In the genomic region with DNA sequence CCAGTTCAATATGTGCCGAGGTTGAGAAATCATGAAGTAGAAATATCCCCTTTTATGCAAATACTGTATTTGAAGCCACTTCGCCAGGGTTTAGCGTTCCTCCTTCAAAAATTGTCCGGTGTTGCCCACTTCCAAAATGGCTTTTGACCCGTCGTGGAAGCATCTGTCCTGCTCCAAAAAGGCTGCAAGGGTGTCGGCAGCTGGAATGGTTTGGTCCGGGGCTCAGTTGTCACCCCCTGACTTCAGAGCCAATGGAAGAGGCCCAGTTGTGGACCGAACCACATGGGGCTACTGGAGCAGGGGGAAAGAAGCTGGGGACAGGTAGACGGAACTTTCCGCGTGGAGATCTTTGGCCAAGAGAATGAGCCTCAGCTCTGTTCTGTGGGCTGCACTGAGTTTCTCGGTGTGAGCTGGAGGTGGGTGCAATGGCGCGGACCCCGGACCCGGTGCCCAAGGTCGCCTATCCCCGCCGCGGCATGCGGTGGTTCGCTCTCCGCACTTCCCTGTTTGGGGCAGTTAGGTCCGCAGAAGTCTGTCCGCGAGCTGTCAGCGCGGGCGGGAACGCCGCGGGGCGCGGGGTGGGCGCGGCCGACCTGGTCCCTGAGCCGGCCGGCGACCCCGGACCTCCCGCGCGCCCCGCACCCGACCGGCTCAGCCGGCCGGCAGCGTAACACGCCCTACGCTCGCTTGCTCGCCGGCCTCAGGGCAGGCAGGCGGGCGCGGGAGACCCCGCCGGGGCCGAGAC, we compare ENCODE assay signal across 1 cellular context.
TF ChIP-seq lines count a peak whose summit lies in the region.

A gene (plus strand): TSS at position 527 of the 745 bp plus-strand sequence. CDS start 259 bp downstream, outside the sequence.

TF ChIP-seq in K562, 482 proteins besides CTCF, POLR2A, EP300 and RAD21 (continued from another document and continues in another):
- TF ChIP-seq ETV6 (IDR thresholded peaks at IDR 0.05; ENCODE audit: borderline replicate concordance in 1 of 2, low read depth in 2 of 2, low read length in 1 of 2) = no peak
- TF ChIP-seq ETV6 (CRISPR knock-in tag; IDR thresholded peaks at IDR 0.05; ENCODE audit: borderline replicate concordance) = no peak
- TF ChIP-seq, protein P1, sequence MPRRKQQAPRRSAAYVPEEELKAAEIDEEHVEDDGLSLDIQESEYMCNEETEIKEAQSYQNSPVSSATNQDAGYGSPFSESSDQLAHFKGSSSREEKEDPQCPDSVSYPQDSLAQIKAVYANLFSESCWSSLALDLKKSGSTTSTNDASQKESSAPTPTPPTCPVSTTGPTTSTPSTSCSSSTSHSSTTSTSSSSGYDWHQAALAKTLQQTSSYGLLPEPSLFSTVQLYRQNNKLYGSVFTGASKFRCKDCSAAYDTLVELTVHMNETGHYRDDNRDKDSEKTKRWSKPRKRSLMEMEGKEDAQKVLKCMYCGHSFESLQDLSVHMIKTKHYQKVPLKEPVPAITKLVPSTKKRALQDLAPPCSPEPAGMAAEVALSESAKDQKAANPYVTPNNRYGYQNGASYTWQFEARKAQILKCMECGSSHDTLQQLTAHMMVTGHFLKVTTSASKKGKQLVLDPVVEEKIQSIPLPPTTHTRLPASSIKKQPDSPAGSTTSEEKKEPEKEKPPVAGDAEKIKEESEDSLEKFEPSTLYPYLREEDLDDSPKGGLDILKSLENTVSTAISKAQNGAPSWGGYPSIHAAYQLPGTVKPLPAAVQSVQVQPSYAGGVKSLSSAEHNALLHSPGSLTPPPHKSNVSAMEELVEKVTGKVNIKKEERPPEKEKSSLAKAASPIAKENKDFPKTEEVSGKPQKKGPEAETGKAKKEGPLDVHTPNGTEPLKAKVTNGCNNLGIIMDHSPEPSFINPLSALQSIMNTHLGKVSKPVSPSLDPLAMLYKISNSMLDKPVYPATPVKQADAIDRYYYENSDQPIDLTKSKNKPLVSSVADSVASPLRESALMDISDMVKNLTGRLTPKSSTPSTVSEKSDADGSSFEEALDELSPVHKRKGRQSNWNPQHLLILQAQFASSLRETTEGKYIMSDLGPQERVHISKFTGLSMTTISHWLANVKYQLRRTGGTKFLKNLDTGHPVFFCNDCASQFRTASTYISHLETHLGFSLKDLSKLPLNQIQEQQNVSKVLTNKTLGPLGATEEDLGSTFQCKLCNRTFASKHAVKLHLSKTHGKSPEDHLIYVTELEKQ (CRISPR knock-in tag; IDR thresholded peaks at IDR 0.05) = no peak
- TF ChIP-seq, protein P2, sequence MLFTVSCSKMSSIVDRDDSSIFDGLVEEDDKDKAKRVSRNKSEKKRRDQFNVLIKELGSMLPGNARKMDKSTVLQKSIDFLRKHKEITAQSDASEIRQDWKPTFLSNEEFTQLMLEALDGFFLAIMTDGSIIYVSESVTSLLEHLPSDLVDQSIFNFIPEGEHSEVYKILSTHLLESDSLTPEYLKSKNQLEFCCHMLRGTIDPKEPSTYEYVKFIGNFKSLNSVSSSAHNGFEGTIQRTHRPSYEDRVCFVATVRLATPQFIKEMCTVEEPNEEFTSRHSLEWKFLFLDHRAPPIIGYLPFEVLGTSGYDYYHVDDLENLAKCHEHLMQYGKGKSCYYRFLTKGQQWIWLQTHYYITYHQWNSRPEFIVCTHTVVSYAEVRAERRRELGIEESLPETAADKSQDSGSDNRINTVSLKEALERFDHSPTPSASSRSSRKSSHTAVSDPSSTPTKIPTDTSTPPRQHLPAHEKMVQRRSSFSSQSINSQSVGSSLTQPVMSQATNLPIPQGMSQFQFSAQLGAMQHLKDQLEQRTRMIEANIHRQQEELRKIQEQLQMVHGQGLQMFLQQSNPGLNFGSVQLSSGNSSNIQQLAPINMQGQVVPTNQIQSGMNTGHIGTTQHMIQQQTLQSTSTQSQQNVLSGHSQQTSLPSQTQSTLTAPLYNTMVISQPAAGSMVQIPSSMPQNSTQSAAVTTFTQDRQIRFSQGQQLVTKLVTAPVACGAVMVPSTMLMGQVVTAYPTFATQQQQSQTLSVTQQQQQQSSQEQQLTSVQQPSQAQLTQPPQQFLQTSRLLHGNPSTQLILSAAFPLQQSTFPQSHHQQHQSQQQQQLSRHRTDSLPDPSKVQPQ (CRISPR knock-in tag; IDR thresholded peaks at IDR 0.05; ENCODE audit: borderline replicate concordance) = no peak
- TF ChIP-seq, protein P3, sequence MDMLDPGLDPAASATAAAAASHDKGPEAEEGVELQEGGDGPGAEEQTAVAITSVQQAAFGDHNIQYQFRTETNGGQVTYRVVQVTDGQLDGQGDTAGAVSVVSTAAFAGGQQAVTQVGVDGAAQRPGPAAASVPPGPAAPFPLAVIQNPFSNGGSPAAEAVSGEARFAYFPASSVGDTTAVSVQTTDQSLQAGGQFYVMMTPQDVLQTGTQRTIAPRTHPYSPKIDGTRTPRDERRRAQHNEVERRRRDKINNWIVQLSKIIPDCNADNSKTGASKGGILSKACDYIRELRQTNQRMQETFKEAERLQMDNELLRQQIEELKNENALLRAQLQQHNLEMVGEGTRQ (CRISPR knock-in tag; IDR thresholded peaks at IDR 0.05) = peak; percentile 49; the same call in 1 of the 2 replicates
- peak; percentile 95 for TF ChIP-seq RNF2 (IDR thresholded peaks at IDR 0.05)
- TF ChIP-seq, protein P4, sequence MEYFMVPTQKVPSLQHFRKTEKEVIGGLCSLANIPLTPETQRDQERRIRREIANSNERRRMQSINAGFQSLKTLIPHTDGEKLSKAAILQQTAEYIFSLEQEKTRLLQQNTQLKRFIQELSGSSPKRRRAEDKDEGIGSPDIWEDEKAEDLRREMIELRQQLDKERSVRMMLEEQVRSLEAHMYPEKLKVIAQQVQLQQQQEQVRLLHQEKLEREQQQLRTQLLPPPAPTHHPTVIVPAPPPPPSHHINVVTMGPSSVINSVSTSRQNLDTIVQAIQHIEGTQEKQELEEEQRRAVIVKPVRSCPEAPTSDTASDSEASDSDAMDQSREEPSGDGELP (CRISPR knock-in tag; IDR thresholded peaks at IDR 0.05; ENCODE audit: borderline replicate concordance) = peak; percentile 89
- no peak for TF ChIP-seq GTF2A2 (tag; IDR thresholded peaks at IDR 0.05)
- TF ChIP-seq ESRRA (IDR thresholded peaks at IDR 0.05; ENCODE audit: borderline replicate concordance, low read depth) = peak; percentile 67; the same call in 1 of the 2 replicates
- peak; percentile 72; the same call in 1 of the 2 replicates for TF ChIP-seq TGIF2 (CRISPR knock-in tag; IDR thresholded peaks at IDR 0.05)
- no peak for TF ChIP-seq COPS2 (conservative IDR thresholded peaks at IDR 0.05)
- TF ChIP-seq HOXB6 (CRISPR knock-in tag; IDR thresholded peaks at IDR 0.05; ENCODE audit: borderline replicate concordance) = no peak
- TF ChIP-seq ZNF76 (CRISPR knock-in tag; IDR thresholded peaks at IDR 0.05; ENCODE audit: borderline replicate concordance) = no peak
- no peak for TF ChIP-seq NFE2L1 (tag; IDR thresholded peaks at IDR 0.05; ENCODE audit: borderline replicate concordance, low read depth)
- TF ChIP-seq, protein P5, sequence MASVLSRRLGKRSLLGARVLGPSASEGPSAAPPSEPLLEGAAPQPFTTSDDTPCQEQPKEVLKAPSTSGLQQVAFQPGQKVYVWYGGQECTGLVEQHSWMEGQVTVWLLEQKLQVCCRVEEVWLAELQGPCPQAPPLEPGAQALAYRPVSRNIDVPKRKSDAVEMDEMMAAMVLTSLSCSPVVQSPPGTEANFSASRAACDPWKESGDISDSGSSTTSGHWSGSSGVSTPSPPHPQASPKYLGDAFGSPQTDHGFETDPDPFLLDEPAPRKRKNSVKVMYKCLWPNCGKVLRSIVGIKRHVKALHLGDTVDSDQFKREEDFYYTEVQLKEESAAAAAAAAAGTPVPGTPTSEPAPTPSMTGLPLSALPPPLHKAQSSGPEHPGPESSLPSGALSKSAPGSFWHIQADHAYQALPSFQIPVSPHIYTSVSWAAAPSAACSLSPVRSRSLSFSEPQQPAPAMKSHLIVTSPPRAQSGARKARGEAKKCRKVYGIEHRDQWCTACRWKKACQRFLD (CRISPR knock-in tag; IDR thresholded peaks at IDR 0.05) = no peak; the same call in none of the 2 replicates
- TF ChIP-seq, protein P6, sequence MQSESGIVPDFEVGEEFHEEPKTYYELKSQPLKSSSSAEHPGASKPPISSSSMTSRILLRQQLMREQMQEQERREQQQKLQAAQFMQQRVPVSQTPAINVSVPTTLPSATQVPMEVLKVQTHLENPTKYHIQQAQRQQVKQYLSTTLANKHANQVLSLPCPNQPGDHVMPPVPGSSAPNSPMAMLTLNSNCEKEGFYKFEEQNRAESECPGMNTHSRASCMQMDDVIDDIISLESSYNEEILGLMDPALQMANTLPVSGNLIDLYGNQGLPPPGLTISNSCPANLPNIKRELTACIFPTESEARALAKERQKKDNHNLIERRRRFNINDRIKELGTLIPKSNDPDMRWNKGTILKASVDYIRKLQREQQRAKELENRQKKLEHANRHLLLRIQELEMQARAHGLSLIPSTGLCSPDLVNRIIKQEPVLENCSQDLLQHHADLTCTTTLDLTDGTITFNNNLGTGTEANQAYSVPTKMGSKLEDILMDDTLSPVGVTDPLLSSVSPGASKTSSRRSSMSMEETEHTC (IDR thresholded peaks at IDR 0.05) = no peak
- TF ChIP-seq, protein P7, sequence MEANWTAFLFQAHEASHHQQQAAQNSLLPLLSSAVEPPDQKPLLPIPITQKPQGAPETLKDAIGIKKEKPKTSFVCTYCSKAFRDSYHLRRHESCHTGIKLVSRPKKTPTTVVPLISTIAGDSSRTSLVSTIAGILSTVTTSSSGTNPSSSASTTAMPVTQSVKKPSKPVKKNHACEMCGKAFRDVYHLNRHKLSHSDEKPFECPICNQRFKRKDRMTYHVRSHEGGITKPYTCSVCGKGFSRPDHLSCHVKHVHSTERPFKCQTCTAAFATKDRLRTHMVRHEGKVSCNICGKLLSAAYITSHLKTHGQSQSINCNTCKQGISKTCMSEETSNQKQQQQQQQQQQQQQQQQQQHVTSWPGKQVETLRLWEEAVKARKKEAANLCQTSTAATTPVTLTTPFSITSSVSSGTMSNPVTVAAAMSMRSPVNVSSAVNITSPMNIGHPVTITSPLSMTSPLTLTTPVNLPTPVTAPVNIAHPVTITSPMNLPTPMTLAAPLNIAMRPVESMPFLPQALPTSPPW (CRISPR knock-in tag; IDR thresholded peaks at IDR 0.05) = peak; percentile 50; the same call in 1 of the 2 replicates
- TF ChIP-seq HDAC6 (IDR thresholded peaks at IDR 0.05; ENCODE audit: low read depth, low read length) = no peak
- no peak for TF ChIP-seq TARDBP (IDR thresholded peaks at IDR 0.05)
- TF ChIP-seq, protein P8, sequence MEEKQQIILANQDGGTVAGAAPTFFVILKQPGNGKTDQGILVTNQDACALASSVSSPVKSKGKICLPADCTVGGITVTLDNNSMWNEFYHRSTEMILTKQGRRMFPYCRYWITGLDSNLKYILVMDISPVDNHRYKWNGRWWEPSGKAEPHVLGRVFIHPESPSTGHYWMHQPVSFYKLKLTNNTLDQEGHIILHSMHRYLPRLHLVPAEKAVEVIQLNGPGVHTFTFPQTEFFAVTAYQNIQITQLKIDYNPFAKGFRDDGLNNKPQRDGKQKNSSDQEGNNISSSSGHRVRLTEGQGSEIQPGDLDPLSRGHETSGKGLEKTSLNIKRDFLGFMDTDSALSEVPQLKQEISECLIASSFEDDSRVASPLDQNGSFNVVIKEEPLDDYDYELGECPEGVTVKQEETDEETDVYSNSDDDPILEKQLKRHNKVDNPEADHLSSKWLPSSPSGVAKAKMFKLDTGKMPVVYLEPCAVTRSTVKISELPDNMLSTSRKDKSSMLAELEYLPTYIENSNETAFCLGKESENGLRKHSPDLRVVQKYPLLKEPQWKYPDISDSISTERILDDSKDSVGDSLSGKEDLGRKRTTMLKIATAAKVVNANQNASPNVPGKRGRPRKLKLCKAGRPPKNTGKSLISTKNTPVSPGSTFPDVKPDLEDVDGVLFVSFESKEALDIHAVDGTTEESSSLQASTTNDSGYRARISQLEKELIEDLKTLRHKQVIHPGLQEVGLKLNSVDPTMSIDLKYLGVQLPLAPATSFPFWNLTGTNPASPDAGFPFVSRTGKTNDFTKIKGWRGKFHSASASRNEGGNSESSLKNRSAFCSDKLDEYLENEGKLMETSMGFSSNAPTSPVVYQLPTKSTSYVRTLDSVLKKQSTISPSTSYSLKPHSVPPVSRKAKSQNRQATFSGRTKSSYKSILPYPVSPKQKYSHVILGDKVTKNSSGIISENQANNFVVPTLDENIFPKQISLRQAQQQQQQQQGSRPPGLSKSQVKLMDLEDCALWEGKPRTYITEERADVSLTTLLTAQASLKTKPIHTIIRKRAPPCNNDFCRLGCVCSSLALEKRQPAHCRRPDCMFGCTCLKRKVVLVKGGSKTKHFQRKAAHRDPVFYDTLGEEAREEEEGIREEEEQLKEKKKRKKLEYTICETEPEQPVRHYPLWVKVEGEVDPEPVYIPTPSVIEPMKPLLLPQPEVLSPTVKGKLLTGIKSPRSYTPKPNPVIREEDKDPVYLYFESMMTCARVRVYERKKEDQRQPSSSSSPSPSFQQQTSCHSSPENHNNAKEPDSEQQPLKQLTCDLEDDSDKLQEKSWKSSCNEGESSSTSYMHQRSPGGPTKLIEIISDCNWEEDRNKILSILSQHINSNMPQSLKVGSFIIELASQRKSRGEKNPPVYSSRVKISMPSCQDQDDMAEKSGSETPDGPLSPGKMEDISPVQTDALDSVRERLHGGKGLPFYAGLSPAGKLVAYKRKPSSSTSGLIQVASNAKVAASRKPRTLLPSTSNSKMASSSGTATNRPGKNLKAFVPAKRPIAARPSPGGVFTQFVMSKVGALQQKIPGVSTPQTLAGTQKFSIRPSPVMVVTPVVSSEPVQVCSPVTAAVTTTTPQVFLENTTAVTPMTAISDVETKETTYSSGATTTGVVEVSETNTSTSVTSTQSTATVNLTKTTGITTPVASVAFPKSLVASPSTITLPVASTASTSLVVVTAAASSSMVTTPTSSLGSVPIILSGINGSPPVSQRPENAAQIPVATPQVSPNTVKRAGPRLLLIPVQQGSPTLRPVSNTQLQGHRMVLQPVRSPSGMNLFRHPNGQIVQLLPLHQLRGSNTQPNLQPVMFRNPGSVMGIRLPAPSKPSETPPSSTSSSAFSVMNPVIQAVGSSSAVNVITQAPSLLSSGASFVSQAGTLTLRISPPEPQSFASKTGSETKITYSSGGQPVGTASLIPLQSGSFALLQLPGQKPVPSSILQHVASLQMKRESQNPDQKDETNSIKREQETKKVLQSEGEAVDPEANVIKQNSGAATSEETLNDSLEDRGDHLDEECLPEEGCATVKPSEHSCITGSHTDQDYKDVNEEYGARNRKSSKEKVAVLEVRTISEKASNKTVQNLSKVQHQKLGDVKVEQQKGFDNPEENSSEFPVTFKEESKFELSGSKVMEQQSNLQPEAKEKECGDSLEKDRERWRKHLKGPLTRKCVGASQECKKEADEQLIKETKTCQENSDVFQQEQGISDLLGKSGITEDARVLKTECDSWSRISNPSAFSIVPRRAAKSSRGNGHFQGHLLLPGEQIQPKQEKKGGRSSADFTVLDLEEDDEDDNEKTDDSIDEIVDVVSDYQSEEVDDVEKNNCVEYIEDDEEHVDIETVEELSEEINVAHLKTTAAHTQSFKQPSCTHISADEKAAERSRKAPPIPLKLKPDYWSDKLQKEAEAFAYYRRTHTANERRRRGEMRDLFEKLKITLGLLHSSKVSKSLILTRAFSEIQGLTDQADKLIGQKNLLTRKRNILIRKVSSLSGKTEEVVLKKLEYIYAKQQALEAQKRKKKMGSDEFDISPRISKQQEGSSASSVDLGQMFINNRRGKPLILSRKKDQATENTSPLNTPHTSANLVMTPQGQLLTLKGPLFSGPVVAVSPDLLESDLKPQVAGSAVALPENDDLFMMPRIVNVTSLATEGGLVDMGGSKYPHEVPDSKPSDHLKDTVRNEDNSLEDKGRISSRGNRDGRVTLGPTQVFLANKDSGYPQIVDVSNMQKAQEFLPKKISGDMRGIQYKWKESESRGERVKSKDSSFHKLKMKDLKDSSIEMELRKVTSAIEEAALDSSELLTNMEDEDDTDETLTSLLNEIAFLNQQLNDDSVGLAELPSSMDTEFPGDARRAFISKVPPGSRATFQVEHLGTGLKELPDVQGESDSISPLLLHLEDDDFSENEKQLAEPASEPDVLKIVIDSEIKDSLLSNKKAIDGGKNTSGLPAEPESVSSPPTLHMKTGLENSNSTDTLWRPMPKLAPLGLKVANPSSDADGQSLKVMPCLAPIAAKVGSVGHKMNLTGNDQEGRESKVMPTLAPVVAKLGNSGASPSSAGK (IDR thresholded peaks at IDR 0.05) = peak; percentile 95
- TF ChIP-seq FOXP1 (CRISPR knock-in tag; IDR thresholded peaks at IDR 0.05) = peak; percentile 83
- TF ChIP-seq ZNF717 (CRISPR knock-in tag; IDR thresholded peaks at IDR 0.05) = no peak
- peak; percentile 37; the same call in 1 of the 2 replicates for TF ChIP-seq MYNN (IDR thresholded peaks at IDR 0.05)
- no peak for TF ChIP-seq MYNN (CRISPR knock-in tag; IDR thresholded peaks at IDR 0.05)
- no peak for TF ChIP-seq HNRNPK (IDR thresholded peaks at IDR 0.05; ENCODE audit: low read depth, low read length, poor library complexity, severe bottlenecking)
